Comparison of ENCODE assay signal across 7 cellular contexts in genomic region chr15:39658740-39659139, GRCh38.
"Had no signal": no experiment of that assay in that cellular context is flagged by ENCODE, and none has a peak within 500 bp of the region (broad histone marks: within the 10 kb centered on the region; RNA-seq: fewer than 3 reads in every experiment).

No MANE protein-coding gene starts in this region.

- FAIRE-seq: G401.6, GM12878, GM12891, GM12892, GM18507 had no signal

- ATAC-seq: GM12878 had no signal

- DNase-seq: GDM1, GF-D8 had no signal

- H3K4me3 ChIP-seq: GM12878 had no signal
